1 cellular context compared by ENCODE assay signal in genomic region chr19:48110350-48110966, GRCh38.
TF ChIP-seq lines count a peak whose summit lies in the region.

Gene PLA2G4C (minus strand): TSS chr19:48110817. CDS start chr19:48106529, 4,288 bp downstream.

TF ChIP-seq in HepG2, 621 proteins besides CTCF, POLR2A, EP300 and RAD21 (continued from another document and continues in another):
- TF ChIP-seq ZFP91 (CRISPR knock-in tag; IDR thresholded peaks at IDR 0.05; ENCODE audit: borderline replicate concordance) (peak; percentile 98), ZNF776 (CRISPR knock-in tag; IDR thresholded peaks at IDR 0.05) (0 out of 2 replicates have a peak, but pooled peaks have one; percentile 53), ZNF574 (CRISPR knock-in tag; IDR thresholded peaks at IDR 0.05) (peak; percentile 42; the same call in 1 of the 2 replicates), SMAD1 (CRISPR knock-in tag; IDR thresholded peaks at IDR 0.05; ENCODE audit: borderline replicate concordance, low read depth) (peak; percentile 55; the same call in 1 of the 2 replicates), ZNF770 (CRISPR knock-in tag; IDR thresholded peaks at IDR 0.05) (peak; percentile 77), KLF6 (CRISPR knock-in tag; IDR thresholded peaks at IDR 0.05) (no peak), SALL2 (CRISPR knock-in tag; IDR thresholded peaks at IDR 0.05) (peak; percentile 49; the same call in 1 of the 2 replicates), MAFK (conservative IDR thresholded peaks at IDR 0.05 in 1 of 2, IDR thresholded peaks at IDR 0.05 in 1 of 2; ENCODE audit: low read length in 2 of 2) (no peak), DRAP1 (CRISPR knock-in tag; IDR thresholded peaks at IDR 0.05) (peak; percentile 37; the same call in 1 of the 2 replicates), HIVEP1 (CRISPR knock-in tag; IDR thresholded peaks at IDR 0.05) (peak; percentile 25; the same call in 1 of the 2 replicates), CREB1 (IDR thresholded peaks at IDR 0.05) (0 out of 2 replicates have a peak, but pooled peaks have one; percentile 24), CREB1 (CRISPR knock-in tag; IDR thresholded peaks at IDR 0.05) (no peak), TEAD3 (CRISPR knock-in tag; optimal IDR thresholded peaks at IDR 0.05; ENCODE audit: borderline replicate concordance) (peak; percentile 45), ZNF468 (CRISPR knock-in tag; IDR thresholded peaks at IDR 0.05) (no peak), NR2F2 (IDR thresholded peaks at IDR 0.05; ENCODE audit: borderline replicate concordance, low read depth) (no peak), ELF1 (CRISPR knock-in tag; IDR thresholded peaks at IDR 0.05) (peak; percentile 49), PRDM15 (CRISPR knock-in tag; IDR thresholded peaks at IDR 0.05) (peak; percentile 82), ETV5 (CRISPR knock-in tag; IDR thresholded peaks at IDR 0.05; ENCODE audit: borderline replicate concordance) (peak; percentile 48; the same call in 1 of the 2 replicates), FOXP4 (CRISPR knock-in tag; IDR thresholded peaks at IDR 0.05) (0 out of 2 replicates have a peak, but pooled peaks have one; percentile 10), SP1 (IDR thresholded peaks at IDR 0.05) (no peak), SP1 (CRISPR knock-in tag; IDR thresholded peaks at IDR 0.05) (no peak), TBP (CRISPR knock-in tag; IDR thresholded peaks at IDR 0.05) (no peak), UBTF (CRISPR knock-in tag; IDR thresholded peaks at IDR 0.05) (peak; percentile 45; the same call in 1 of the 2 replicates), AHR (CRISPR knock-in tag; IDR thresholded peaks at IDR 0.05) (0 out of 2 replicates have a peak, but pooled peaks have one; percentile 46), SRSF1 (optimal IDR thresholded peaks at IDR 0.05; ENCODE audit: low read depth, low read length) (no peak), RELA (CRISPR knock-in tag; IDR thresholded peaks at IDR 0.05) (peak; percentile 38; the same call in 1 of the 2 replicates), ZNF264 (CRISPR knock-in tag; IDR thresholded peaks at IDR 0.05) (0 out of 2 replicates have a peak, but pooled peaks have one; percentile 47), GATA4 (IDR thresholded peaks at IDR 0.05; ENCODE audit: borderline replicate concordance, low read depth) (0 out of 2 replicates have a peak, but pooled peaks have one; percentile 28), KDM4B (CRISPR knock-in tag; IDR thresholded peaks at IDR 0.05) (peak; percentile 69; the same call in 1 of the 2 replicates), TBX2 (CRISPR knock-in tag; IDR thresholded peaks at IDR 0.05; ENCODE audit: borderline replicate concordance) (peak; percentile 35; the same call in 1 of the 2 replicates), ZNF639 (CRISPR knock-in tag; conservative IDR thresholded peaks at IDR 0.05) (no peak), PHF20 (CRISPR knock-in tag; IDR thresholded peaks at IDR 0.05) (peak; percentile 60), BCL3 (CRISPR knock-in tag; IDR thresholded peaks at IDR 0.05) (no peak; the same call in 1 of the 2 replicates), ZNF768 (CRISPR knock-in tag; IDR thresholded peaks at IDR 0.05) (peak; percentile 43), TAF1 (CRISPR knock-in tag; IDR thresholded peaks at IDR 0.05) (peak; percentile 71), YEATS2 (CRISPR knock-in tag; IDR thresholded peaks at IDR 0.05; ENCODE audit: borderline replicate concordance) (peak; percentile 46; the same call in 1 of the 2 replicates)
